ENCODE assay signal across 8 cellular contexts in the genomic region with DNA sequence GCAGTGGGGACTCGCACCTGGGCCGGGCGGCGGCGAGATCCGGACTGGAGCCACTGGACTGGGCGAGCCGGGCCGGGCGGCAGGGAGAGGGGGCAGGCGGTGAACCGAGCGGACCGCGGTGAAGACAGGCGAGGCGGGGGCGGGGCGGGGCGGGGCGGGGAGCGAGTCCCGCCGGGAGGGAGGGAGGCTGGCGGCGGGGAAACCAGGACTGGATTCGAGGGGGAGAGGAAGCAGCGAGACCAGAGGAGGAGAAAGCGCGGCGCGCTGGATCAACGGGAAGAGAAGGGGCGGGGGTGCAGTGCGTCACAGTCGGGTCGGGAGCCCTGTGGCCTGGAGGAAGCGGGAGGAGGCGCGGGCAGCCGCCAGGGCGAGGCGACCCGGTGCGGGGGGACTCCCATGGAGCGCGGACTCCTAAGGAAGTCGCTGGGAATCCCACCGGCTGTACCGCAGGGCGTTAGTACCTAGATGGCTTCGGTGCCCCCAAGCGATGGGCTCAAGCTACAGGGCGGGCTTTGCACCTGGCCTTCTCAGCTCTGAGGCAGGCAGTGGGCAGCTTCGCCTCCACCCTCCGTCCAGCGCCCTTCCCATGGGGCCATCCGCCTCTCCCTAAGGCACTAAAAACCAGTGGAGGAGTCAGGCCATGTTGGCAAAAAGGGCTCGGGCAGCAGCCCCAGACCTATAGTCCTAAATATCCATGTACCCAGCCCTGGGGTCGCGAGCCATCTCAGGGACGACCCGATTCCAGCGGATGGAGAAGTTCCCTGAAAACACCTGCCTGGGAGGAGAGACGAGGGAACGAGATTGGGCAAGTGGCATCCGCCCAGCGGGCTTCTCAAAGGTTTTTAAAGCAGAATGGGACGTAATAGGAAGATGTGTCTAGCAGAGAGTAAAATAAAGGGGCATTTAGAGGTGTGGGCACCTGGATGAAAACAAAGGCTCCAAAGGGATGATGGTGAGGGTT. TPM values are rescaled to one million over a fixed set of nuclear protein-coding genes. Genes with fewer than 3 reads are reported as not detected.
DNase-seq lines count a peak whose midpoint lies in the region; ATAC-seq, FAIRE-seq and TF ChIP-seq lines count a peak whose summit lies in the region.

Gene TMEM121B (minus strand): TSS at position 126 of the 961 bp plus-strand sequence. CDS start 233 bp downstream, outside the sequence.

- TF ChIP-seq RAD21 in Ishikawa (IDR thresholded peaks at IDR 0.05; ENCODE audit: low read depth): no peak

- TF ChIP-seq EP300 in Ishikawa (IDR thresholded peaks at IDR 0.05; ENCODE audit: borderline replicate concordance): no peak

- H3K4me2 ChIP-seq in smooth muscle cell: peak within 1 kb of the TSS; percentile 93

- no peaks in the 10 kb centered on the region for H4K20me1 ChIP-seq in smooth muscle cell (ENCODE audit: low read depth)

- H3K36me3 ChIP-seq in Panc1 (ENCODE audit: control insufficient read depth, insufficient read depth, low read length) (no peaks in the 10 kb centered on the region), kidney (ENCODE audit: control insufficient read depth in 1 of 2, insufficient read depth in 2 of 2, low read length in 2 of 2) (no peaks in the 10 kb centered on the region), smooth muscle cell (ENCODE audit: low read depth) (no peaks in the 10 kb centered on the region)

- CTCF ChIA-PET in Panc1 (lab: Charles Lee): no interaction called here

- no peaks in the 10 kb centered on the region for H3K79me2 ChIP-seq in smooth muscle cell (ENCODE audit: low read depth)

- POLR2A ChIA-PET in Panc1 (lab: Charles Lee): no interaction called here

- no peaks in the 10 kb centered on the region for H3K9me3 ChIP-seq in Panc1 (ENCODE audit: control insufficient read depth, insufficient read depth, low read depth, low read length)
- H3K9me3 ChIP-seq in kidney (ENCODE audit: control insufficient read depth in 1 of 2, low read length in 2 of 2): no peaks in the 10 kb centered on the region
- no peaks in the 10 kb centered on the region for H3K9me3 ChIP-seq in smooth muscle cell (replicated peaks; ENCODE audit: low read depth)

- peak; percentile 25 for DNase-seq in COLO829 (ENCODE audit: low spot score)
- no peak for DNase-seq in Panc1 (ENCODE audit: low read depth, low spot score)
- DNase-seq in cerebellar cortex (ENCODE audit: low spot score): peak; percentile 86
- DNase-seq in kidney: peak; percentile 86
- DNase-seq in smooth muscle cell (lab: John Stamatoyannopoulos, UW; ENCODE audit: unreplicated experiment): peak; percentile 17
- DNase-seq in activated effector memory CD4-positive, alpha-beta T cell treated with Interleukin-2 at 50 U/mL for 16 hours: no peak

- TF ChIP-seq CTCF in Panc1 (IDR thresholded peaks at IDR 0.05) (no peak), kidney (IDR thresholded peaks at IDR 0.05; ENCODE audit: borderline replicate concordance, extremely low read depth, insufficient read depth) (no peak), smooth muscle cell (IDR thresholded peaks at IDR 0.05; ENCODE audit: borderline replicate concordance, insufficient read depth, poor library complexity, severe bottlenecking) (no peak)

- intact Hi-C loops in Panc1 (cut with micrococcal nuclease; ENCODE audit: unreplicated experiment) (no loop called here), kidney (cut with DNase I) (no loop called here)

- WGBS in smooth muscle cell (ENCODE audit: low lambda C conversion rate): 13% methylated on average over 42 of the region's 69 CpGs

- in situ Hi-C loops in Panc1 (cut with HindIII; ENCODE audit: low pct_unique_long_range_greater_than_20kb, low sequenced_read_pairs): no loop called here

- ATAC-seq in Panc1: peak; percentile 64
- ATAC-seq in GM21786 (IDR thresholded peaks at IDR 0.05; ENCODE audit: unreplicated experiment): no peak

- no peaks in the 10 kb centered on the region for H3K4me1 ChIP-seq in Panc1 (ENCODE audit: control insufficient read depth, insufficient read depth, low read length)
- H3K4me1 ChIP-seq in kidney (ENCODE audit: control insufficient read depth in 1 of 2, insufficient read depth in 1 of 2, low read depth in 1 of 2, low read length in 2 of 2): peaks cover 0 to 5% of the 10 kb centered on the region in 2 donors
- H3K4me1 ChIP-seq in smooth muscle cell (ENCODE audit: low read depth): peaks cover 9% of the 10 kb centered on the region

- H3F3A ChIP-seq in smooth muscle cell (ENCODE audit: low read depth): no peaks in the 10 kb centered on the region

- H3K9ac ChIP-seq in kidney (ENCODE audit: low read length in 2 of 2) (no peak within 1 kb of the TSS), smooth muscle cell (ENCODE audit: low read depth) (no peak within 1 kb of the TSS)

- BruUV-seq in Panc1 (replicated peaks; lab: Mats Ljungman, UMichigan): no TSS peak

- peak within 1 kb of the TSS; percentile 42 for H3K4me3 ChIP-seq in Panc1 (ENCODE audit: low read depth in 2 of 2, low read length in 2 of 2)
- H3K4me3 ChIP-seq in kidney (ENCODE audit: low read length in 2 of 2): peak within 1 kb of the TSS; percentile 34 to 39
- peak within 1 kb of the TSS; percentile 65 for H3K4me3 ChIP-seq in smooth muscle cell

- H2AFZ ChIP-seq in smooth muscle cell (ENCODE audit: low read depth): peak within 1 kb of the TSS; percentile 36

- no peak within 1 kb of the TSS for H3K27ac ChIP-seq in Panc1 (ENCODE audit: low read length)
- no peak within 1 kb of the TSS for H3K27ac ChIP-seq in kidney (ENCODE audit: low read depth in 2 of 2, low read length in 2 of 2)
- H3K27ac ChIP-seq in smooth muscle cell (ENCODE audit: low read depth): no peak within 1 kb of the TSS

- FAIRE-seq in kidney (lab: Jason Lieb, UNC): no peak

- H3K27me3 ChIP-seq in Panc1 (ENCODE audit: control insufficient read depth, insufficient read depth, low read length) (no peaks in the 10 kb centered on the region), smooth muscle cell (ENCODE audit: low read depth) (peaks cover 25% of the 10 kb centered on the region)

TF ChIP-seq in Ishikawa, 13 proteins besides CTCF, POLR2A, EP300 and RAD21:
- peak; percentile 70; the same call in 1 of the 2 replicates for TF ChIP-seq ZBTB7A (IDR thresholded peaks at IDR 0.05; ENCODE audit: low read depth)
- TF ChIP-seq TAF1 (IDR thresholded peaks at IDR 0.05; ENCODE audit: low read depth): no peak
- TF ChIP-seq MAX (IDR thresholded peaks at IDR 0.05): no peak
- TF ChIP-seq, protein P1, sequence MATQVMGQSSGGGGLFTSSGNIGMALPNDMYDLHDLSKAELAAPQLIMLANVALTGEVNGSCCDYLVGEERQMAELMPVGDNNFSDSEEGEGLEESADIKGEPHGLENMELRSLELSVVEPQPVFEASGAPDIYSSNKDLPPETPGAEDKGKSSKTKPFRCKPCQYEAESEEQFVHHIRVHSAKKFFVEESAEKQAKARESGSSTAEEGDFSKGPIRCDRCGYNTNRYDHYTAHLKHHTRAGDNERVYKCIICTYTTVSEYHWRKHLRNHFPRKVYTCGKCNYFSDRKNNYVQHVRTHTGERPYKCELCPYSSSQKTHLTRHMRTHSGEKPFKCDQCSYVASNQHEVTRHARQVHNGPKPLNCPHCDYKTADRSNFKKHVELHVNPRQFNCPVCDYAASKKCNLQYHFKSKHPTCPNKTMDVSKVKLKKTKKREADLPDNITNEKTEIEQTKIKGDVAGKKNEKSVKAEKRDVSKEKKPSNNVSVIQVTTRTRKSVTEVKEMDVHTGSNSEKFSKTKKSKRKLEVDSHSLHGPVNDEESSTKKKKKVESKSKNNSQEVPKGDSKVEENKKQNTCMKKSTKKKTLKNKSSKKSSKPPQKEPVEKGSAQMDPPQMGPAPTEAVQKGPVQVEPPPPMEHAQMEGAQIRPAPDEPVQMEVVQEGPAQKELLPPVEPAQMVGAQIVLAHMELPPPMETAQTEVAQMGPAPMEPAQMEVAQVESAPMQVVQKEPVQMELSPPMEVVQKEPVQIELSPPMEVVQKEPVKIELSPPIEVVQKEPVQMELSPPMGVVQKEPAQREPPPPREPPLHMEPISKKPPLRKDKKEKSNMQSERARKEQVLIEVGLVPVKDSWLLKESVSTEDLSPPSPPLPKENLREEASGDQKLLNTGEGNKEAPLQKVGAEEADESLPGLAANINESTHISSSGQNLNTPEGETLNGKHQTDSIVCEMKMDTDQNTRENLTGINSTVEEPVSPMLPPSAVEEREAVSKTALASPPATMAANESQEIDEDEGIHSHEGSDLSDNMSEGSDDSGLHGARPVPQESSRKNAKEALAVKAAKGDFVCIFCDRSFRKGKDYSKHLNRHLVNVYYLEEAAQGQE (IDR thresholded peaks at IDR 0.05; ENCODE audit: low read depth): 0 out of 2 replicates have a peak, but pooled peaks have one; percentile 21
- TF ChIP-seq, protein P2, sequence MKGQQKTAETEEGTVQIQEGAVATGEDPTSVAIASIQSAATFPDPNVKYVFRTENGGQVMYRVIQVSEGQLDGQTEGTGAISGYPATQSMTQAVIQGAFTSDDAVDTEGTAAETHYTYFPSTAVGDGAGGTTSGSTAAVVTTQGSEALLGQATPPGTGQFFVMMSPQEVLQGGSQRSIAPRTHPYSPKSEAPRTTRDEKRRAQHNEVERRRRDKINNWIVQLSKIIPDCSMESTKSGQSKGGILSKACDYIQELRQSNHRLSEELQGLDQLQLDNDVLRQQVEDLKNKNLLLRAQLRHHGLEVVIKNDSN (IDR thresholded peaks at IDR 0.05): no peak
- TF ChIP-seq TEAD4 (IDR thresholded peaks at IDR 0.05): no peak
- TF ChIP-seq FOXM1 (IDR thresholded peaks at IDR 0.05; ENCODE audit: borderline replicate concordance, low read depth): no peak
- TF ChIP-seq EGR1 (IDR thresholded peaks at IDR 0.05): peak; percentile 53; the same call in 1 of the 2 replicates
- 0 out of 2 replicates have a peak, but pooled peaks have one; percentile 23 for TF ChIP-seq YY1 (IDR thresholded peaks at IDR 0.05; ENCODE audit: low read depth)
- no peak for TF ChIP-seq NFIC (IDR thresholded peaks at IDR 0.05)
- TF ChIP-seq CEBPB (IDR thresholded peaks at IDR 0.05): no peak
- TF ChIP-seq CREB1 (IDR thresholded peaks at IDR 0.05; ENCODE audit: low read depth): no peak
- TF ChIP-seq TCF12 (IDR thresholded peaks at IDR 0.05; ENCODE audit: low read depth): no peak

RNA-seq across cellular contexts. Expression of gene TMEM121B, which starts in this region (rescaled TPM):
- 0.44 TPM for total RNA-seq in Panc1 (2021; ENCODE audit: unreplicated experiment)
- polyA plus RNA-seq in Panc1 (2012; ENCODE audit: insufficient read length): 0.40 TPM
- total RNA-seq in kidney: 1.2 TPM
- 0.19 TPM for polyA plus RNA-seq in kidney (ENCODE audit: insufficient read depth, low read depth, low replicate concordance)
- 0.09 TPM in 1 of 2 replicates, not detected in the other for total RNA-seq in smooth muscle cell
- 0.15 and 0.54 TPM in 2 replicates for polyA plus RNA-seq in smooth muscle cell

Comparison
In these comparisons a context has a peak if more than half of its experiments do, and no peak if none do; other contexts are left out.
1. Peak in ATAC-seq and H3K4me3 ChIP-seq in Panc1; RNA of the gene not detected or under 1 TPM.
2. Peak in DNase-seq, H3K4me3 ChIP-seq and H3K4me2 ChIP-seq in smooth muscle cell; RNA of the gene not detected or under 1 TPM.
3. DNase-seq: peak in COLO829 (single experiment), cerebellar cortex (single experiment) and kidney (single experiment); none in Panc1 (single experiment) and activated effector memory CD4-positive, alpha-beta T cell treated with Interleukin-2 at 50 U/mL for 16 hours (single experiment).
4. Peak in every context shown above with its lines, with median percentiles within 50 percentile points of each other: H3K4me3 ChIP-seq.